In the genomic region with DNA sequence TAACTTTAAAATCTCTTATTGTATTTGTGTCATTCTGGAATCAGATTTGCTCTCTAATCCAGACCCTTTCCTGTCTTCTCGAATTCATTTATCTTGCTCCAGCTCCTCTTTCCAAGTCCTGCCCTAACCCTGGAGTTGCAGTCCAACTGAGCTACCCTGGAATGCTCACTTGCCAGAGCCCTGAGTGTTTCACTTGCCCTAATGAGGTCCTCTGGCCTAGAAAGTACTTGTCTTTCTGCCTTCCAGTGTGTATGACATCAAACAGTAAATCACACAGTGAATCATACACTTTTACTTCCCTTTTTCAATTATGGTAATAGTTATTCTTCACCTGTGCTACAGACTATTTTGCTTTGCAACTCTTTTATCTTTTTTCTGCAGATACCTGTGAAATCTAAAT, we compare ENCODE assay signal across 8 cellular contexts.
DNase-seq lines count a peak whose midpoint lies in the region; ATAC-seq and TF ChIP-seq lines count a peak whose summit lies in the region.

No MANE protein-coding gene starts in this region.

- H3K9me3 ChIP-seq in BE2C, result no peaks in the 10 kb centered on the region

- no peaks in the 10 kb centered on the region for H3K36me3 ChIP-seq in BE2C

- H3K27me3 ChIP-seq in BE2C, result no peaks in the 10 kb centered on the region

- no peak overlapping the region for H3K4me3 ChIP-seq in BE2C (ENCODE audit: low read depth, low read length)

- ATAC-seq in GM18873 (IDR thresholded peaks at IDR 0.05; ENCODE audit: low FRiP score, unreplicated experiment), result peak; percentile 96
- peak; percentile 98 for ATAC-seq in HG03025 (IDR thresholded peaks at IDR 0.05; ENCODE audit: low FRiP score, unreplicated experiment)
- peak; percentile 91 for ATAC-seq in left ventricle myocardium superior

- TF ChIP-seq CTCF in BE2C (IDR thresholded peaks at IDR 0.05; ENCODE audit: low read depth, low read length), result no peak

- DNase-seq in AG08395 (ENCODE audit: low spot score), result peak; percentile 17
- DNase-seq in SIG-M5 (lab: John Stamatoyannopoulos, UW), result peak; percentile 11
- no peak for DNase-seq in left ventricle myocardium superior
- no peak for DNase-seq in NCI-H128 (lab: John Stamatoyannopoulos, UW; ENCODE audit: unreplicated experiment)
- DNase-seq in DMS79 (lab: John Stamatoyannopoulos, UW), result no peak
- DNase-seq in BE2C, result no peak

- H3K4me1 ChIP-seq in BE2C, result no peaks in the 10 kb centered on the region

- intact Hi-C loops in left ventricle myocardium superior (cut with micrococcal nuclease), result no loop called here

Comparison
In these comparisons a context has a peak if more than half of its experiments do, and no peak if none do; other contexts are left out.
1. DNase-seq: peak in AG08395 (single experiment) and SIG-M5 (single experiment); none in left ventricle myocardium superior (single experiment), NCI-H128 (single experiment), DMS79 (single experiment) and BE2C (single experiment).
2. Peak in every context shown above with its lines, with median percentiles within 50 percentile points of each other: ATAC-seq.